ENCODE assay signal across 21 cellular contexts in genomic region chr1:192968323-192968722, GRCh38.
"Had no signal": no experiment of that assay in that cellular context is flagged by ENCODE, and none has a peak within 500 bp of the region (broad histone marks: within the 10 kb centered on the region; RNA-seq: fewer than 3 reads in every experiment).

No MANE protein-coding gene starts in this region.

- H3K36me3 ChIP-seq: colonic mucosa, heart left ventricle, left lung, sigmoid colon, tibial artery, upper lobe of right lung, vagina had no signal

- ATAC-seq: esophagus mucosa; heart left ventricle; left lung; natural killer cell; stimulated activated effector memory CD8-positive, alpha-beta T cell treated with anti-CD3 and anti-CD28 coated beads, Interleukin-12 subunit alpha, Interleukin-12 subunit beta, amount 100 ng/mL, for 72 hours; stimulated activated naive CD8-positive, alpha-beta T cell treated with anti-CD3 and anti-CD28 coated beads, Interleukin-15, Interleukin-2, amounts not matched to agents 100 U/mL and 50 U/mL, for 24 hours; upper lobe of right lung had no signal

- FAIRE-seq: frontal cortex had no signal

- H3K27ac ChIP-seq: colonic mucosa, heart left ventricle, left lung, sigmoid colon, tibial artery, upper lobe of right lung, vagina had no signal

- H3K4me3 ChIP-seq: colonic mucosa, heart left ventricle, left lung, lung, sigmoid colon, smooth muscle cell, tibial artery, upper lobe of right lung, vagina had no signal

- H3K4me2 ChIP-seq: smooth muscle cell had no signal

- H3K9me3 ChIP-seq: colonic mucosa, heart left ventricle, left lung, sigmoid colon, upper lobe of right lung, vagina had no signal

- DNase-seq: colonic mucosa; effector CD4-positive, alpha-beta T cell; endodermal cell; heart left ventricle; hippocampal formation; kidney glomerular epithelial cell; left lung; natural killer cell; posterior cingulate gyrus; sigmoid colon; stimulated activated CD4-positive, alpha-beta T cell treated with anti-CD3 and anti-CD28 coated beads, Interleukin-2, amount 100 ng/mL, for 48 hours; stimulated activated CD8-positive, alpha-beta memory T cell treated with anti-CD3 and anti-CD28 coated beads, Interleukin-4, amount 100 ng/mL, for 48 hours; stimulated activated naive CD8-positive, alpha-beta T cell treated with anti-CD3 and anti-CD28 coated beads, Interleukin-15, Interleukin-2, amounts not matched to agents 100 U/mL and 50 U/mL, for 24 hours; tibial artery; upper lobe of right lung had no signal

- H3K4me1 ChIP-seq: colonic mucosa, heart left ventricle, left lung, tibial artery, upper lobe of right lung had no signal

- H3K27me3 ChIP-seq: colonic mucosa, heart left ventricle, left lung, sigmoid colon, tibial artery, upper lobe of right lung, vagina had no signal
